19 cellular contexts compared by ENCODE assay signal in the genomic region with DNA sequence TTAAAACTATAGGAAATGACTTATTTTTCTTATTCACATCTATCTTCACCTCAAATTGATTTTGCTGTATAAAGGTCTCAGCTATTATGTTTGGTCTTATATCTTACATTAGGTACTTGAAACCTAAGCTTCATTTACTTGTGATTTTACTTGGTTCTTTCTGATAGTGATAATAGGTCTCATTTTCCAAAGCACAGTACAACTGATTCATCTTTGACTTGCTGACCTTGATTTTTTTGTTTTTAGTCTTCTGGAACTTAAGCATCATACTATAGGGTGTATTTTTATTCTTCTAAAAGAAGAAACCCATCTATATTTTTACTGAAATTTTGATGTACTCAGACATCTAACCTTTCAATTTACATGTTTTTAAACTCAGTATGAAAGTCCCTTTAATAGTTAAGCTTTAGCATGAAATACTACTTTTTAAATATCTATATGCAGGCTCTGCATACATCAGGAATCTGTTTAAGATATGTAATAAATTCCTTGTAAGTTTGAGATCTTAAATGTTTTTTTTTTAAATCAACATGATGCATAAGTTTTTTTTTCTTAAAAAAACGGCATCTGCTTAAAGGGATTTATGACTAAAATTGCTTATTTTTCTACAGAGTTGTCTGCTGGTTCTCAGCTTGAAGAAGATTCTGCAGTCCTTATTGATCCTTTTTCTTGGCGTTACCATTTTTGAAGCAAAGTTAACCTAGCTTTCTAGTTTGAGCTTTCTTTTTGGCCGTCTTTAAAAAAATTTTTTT. TPM values are rescaled to one million over a fixed set of nuclear protein-coding genes. Genes with fewer than 3 reads are reported as not detected.
DNase-seq lines count a peak whose midpoint lies in the region; ATAC-seq, FAIRE-seq and TF ChIP-seq lines count a peak whose summit lies in the region.
"Had no signal": no experiment of that assay in that cellular context is flagged by ENCODE, and none has a peak within 500 bp of the region (broad histone marks: within the 10 kb centered on the region; RNA-seq: fewer than 3 reads in every experiment).

No MANE protein-coding gene starts in this region.

- TF ChIP-seq CTCF in pancreas (IDR thresholded peaks at IDR 0.05) (no peak), osteocyte (IDR thresholded peaks at IDR 0.05) (no peak)

- peak; percentile 52 for FAIRE-seq in H54 (lab: Jason Lieb, UNC)
- FAIRE-seq in pancreas (lab: Jason Lieb, UNC): peak; percentile 51
- FAIRE-seq in HTR-8/SVneo (lab: Jason Lieb, UNC): no peak

- H3K4me1 ChIP-seq in pancreas: peaks cover 30 to 72% (median 53%) of the 10 kb centered on the region in 3 donors

- no peak overlapping the region for H3K4me3 ChIP-seq in pancreas
- H3K4me3 ChIP-seq: breast epithelium, ovary had no signal

- H3K9me3 ChIP-seq in pancreas: no peaks in the 10 kb centered on the region
- H3K9me3 ChIP-seq: breast epithelium, ovary had no signal

- H3K27ac ChIP-seq in pancreas: no peak overlapping the region
- H3K27ac ChIP-seq: breast epithelium, ovary, RWPE1 had no signal

- ATAC-seq in activated T-cell treated with anti-CD3 and anti-CD28 coated beads, Interleukin-2, amount 50 U/mL, for 72 hours (replicated peaks in 1 of 2): peak; percentile 55 to 65
- no peak for ATAC-seq in pancreas
- ATAC-seq: left colon; stimulated activated memory B cell treated with anti-CD40 and anti-IgM and Interleukin-4, amounts not matched to agents 10 μg/mL and 1 μg/mL and 100 μg/mL, for 72 hours had no signal

- H3K27ac Mint-ChIP-seq in activated T-cell treated with anti-CD3 and anti-CD28 coated beads, Interleukin-2, amount 50 U/mL, for 72 hours: peak overlapping the region; percentile 89
- H3K27ac Mint-ChIP-seq in activated T-helper 2 cell treated with anti-CD3 and anti-CD28 coated beads, Interferon-gamma antibody, Interleukin-2, Interleukin-4, amounts not matched to agents 10 μg/mL and 5 μg/mL and 100 μg/mL, durations not matched to agents 14 hours and 24 hours and 36 hours: peak overlapping the region; percentile 81
- no peak overlapping the region for H3K27ac Mint-ChIP-seq in osteocyte (ENCODE audit: unreplicated experiment)
- H3K27ac Mint-ChIP-seq: stimulated activated memory B cell treated with anti-CD40 and anti-IgM and Interleukin-4, amounts not matched to agents 10 μg/mL and 1 μg/mL and 100 μg/mL, for 72 hours had no signal

- H3K9me3 Mint-ChIP-seq in activated T-cell treated with anti-CD3 and anti-CD28 coated beads, Interleukin-2, amount 50 U/mL, for 72 hours: no peaks in the 10 kb centered on the region
- no peaks in the 10 kb centered on the region for H3K9me3 Mint-ChIP-seq in activated T-helper 2 cell treated with anti-CD3 and anti-CD28 coated beads, Interferon-gamma antibody, Interleukin-2, Interleukin-4, amounts not matched to agents 10 μg/mL and 5 μg/mL and 100 μg/mL, durations not matched to agents 14 hours and 24 hours and 36 hours
- no peaks in the 10 kb centered on the region for H3K9me3 Mint-ChIP-seq in osteocyte (ENCODE audit: unreplicated experiment)
- H3K9me3 Mint-ChIP-seq: stimulated activated memory B cell treated with anti-CD40 and anti-IgM and Interleukin-4, amounts not matched to agents 10 μg/mL and 1 μg/mL and 100 μg/mL, for 72 hours had no signal

- peaks cover 0 to 14% of the 10 kb centered on the region in 2 donors for H3K36me3 Mint-ChIP-seq in activated T-cell treated with anti-CD3 and anti-CD28 coated beads, Interleukin-2, amount 50 U/mL, for 72 hours (ENCODE audit: insufficient read depth in 2 of 2)
- H3K36me3 Mint-ChIP-seq in activated T-helper 2 cell treated with anti-CD3 and anti-CD28 coated beads, Interferon-gamma antibody, Interleukin-2, Interleukin-4, amounts not matched to agents 10 μg/mL and 5 μg/mL and 100 μg/mL, durations not matched to agents 14 hours and 24 hours and 36 hours (ENCODE audit: low read depth): peaks cover 30% of the 10 kb centered on the region
- peaks cover 3% of the 10 kb centered on the region for H3K36me3 Mint-ChIP-seq in osteocyte (ENCODE audit: unreplicated experiment)

- DNase-seq in activated T-cell treated with anti-CD3 and anti-CD28 coated beads, Interleukin-2, amount 50 U/mL, for 72 hours: no peak
- no peak for DNase-seq in activated T-cell treated with anti-CD3 and anti-CD28 coated beads, Interleukin-2, amount 50 U/mL, for 1 hour
- DNase-seq in H54 (ENCODE audit: insufficient read length, low spot score) (no peak), pancreas (no peak), osteocyte (ENCODE audit: extremely low spot score, unreplicated experiment) (no peak), HTR-8/SVneo (ENCODE audit: insufficient read length, low spot score) (no peak), GM03348 (ENCODE audit: low spot score) (no peak)
- DNase-seq in activated T-helper 2 cell treated with anti-CD3 and anti-CD28 coated beads, Interferon-gamma antibody, Interleukin-2, Interleukin-4, amounts not matched to agents 10 μg/mL and 5 μg/mL and 100 μg/mL, durations not matched to agents 14 hours and 24 hours and 36 hours (ENCODE audit: low spot score): no peak
- DNase-seq: activated gamma-delta T cell treated with Interleukin-2 at 50 U/mL for 16 hours; effector CD8-positive, alpha-beta T cell; hippocampal formation; left colon; NCI-H1092 treated with DMSO at 0.1 percent for 48 hours; NCI-H2171; NCI-H82; ovary had no signal

- no peaks in the 10 kb centered on the region for H3K27me3 Mint-ChIP-seq in activated T-cell treated with anti-CD3 and anti-CD28 coated beads, Interleukin-2, amount 50 U/mL, for 72 hours (ENCODE audit: low read depth)
- no peaks in the 10 kb centered on the region for H3K27me3 Mint-ChIP-seq in activated T-helper 2 cell treated with anti-CD3 and anti-CD28 coated beads, Interferon-gamma antibody, Interleukin-2, Interleukin-4, amounts not matched to agents 10 μg/mL and 5 μg/mL and 100 μg/mL, durations not matched to agents 14 hours and 24 hours and 36 hours (ENCODE audit: low read depth)
- H3K27me3 Mint-ChIP-seq in osteocyte (ENCODE audit: unreplicated experiment): no peaks in the 10 kb centered on the region
- H3K27me3 Mint-ChIP-seq: stimulated activated memory B cell treated with anti-CD40 and anti-IgM and Interleukin-4, amounts not matched to agents 10 μg/mL and 1 μg/mL and 100 μg/mL, for 72 hours had no signal

- intact Hi-C loops in activated T-helper 2 cell treated with anti-CD3 and anti-CD28 coated beads, Interferon-gamma antibody, Interleukin-2, Interleukin-4, amounts not matched to agents 10 μg/mL and 5 μg/mL and 100 μg/mL, durations not matched to agents 14 hours and 24 hours and 36 hours (cut with micrococcal nuclease): no loop called here
- intact Hi-C loops in pancreas (cut with DNase I): no loop called here

- H3K27me3 ChIP-seq in pancreas: no peaks in the 10 kb centered on the region
- H3K27me3 ChIP-seq: breast epithelium, ovary had no signal

- H3K4me1 Mint-ChIP-seq in activated T-cell treated with anti-CD3 and anti-CD28 coated beads, Interleukin-2, amount 50 U/mL, for 72 hours (ENCODE audit: low read depth): peaks cover 95% of the 10 kb centered on the region
- H3K4me1 Mint-ChIP-seq in activated T-helper 2 cell treated with anti-CD3 and anti-CD28 coated beads, Interferon-gamma antibody, Interleukin-2, Interleukin-4, amounts not matched to agents 10 μg/mL and 5 μg/mL and 100 μg/mL, durations not matched to agents 14 hours and 24 hours and 36 hours (ENCODE audit: low read depth): peaks cover 65% of the 10 kb centered on the region
- peaks cover 69% of the 10 kb centered on the region for H3K4me1 Mint-ChIP-seq in osteocyte (ENCODE audit: unreplicated experiment)

- peak overlapping the region; percentile 50 to 74 for H3K4me3 Mint-ChIP-seq in activated T-cell treated with anti-CD3 and anti-CD28 coated beads, Interleukin-2, amount 50 U/mL, for 72 hours
- no peak overlapping the region for H3K4me3 Mint-ChIP-seq in activated T-helper 2 cell treated with anti-CD3 and anti-CD28 coated beads, Interferon-gamma antibody, Interleukin-2, Interleukin-4, amounts not matched to agents 10 μg/mL and 5 μg/mL and 100 μg/mL, durations not matched to agents 14 hours and 24 hours and 36 hours (ENCODE audit: low read depth)
- no peak overlapping the region for H3K4me3 Mint-ChIP-seq in osteocyte (ENCODE audit: unreplicated experiment)
- H3K4me3 Mint-ChIP-seq: stimulated activated memory B cell treated with anti-CD40 and anti-IgM and Interleukin-4, amounts not matched to agents 10 μg/mL and 1 μg/mL and 100 μg/mL, for 72 hours had no signal

- WGBS in pancreas, 2 donors: 52 to 62% methylated on average over 3 of the region's 3 CpGs

- no peak for TF ChIP-seq POLR2A in H54 (IDR thresholded peaks at IDR 0.05; ENCODE audit: low read depth, low read length)

- no peaks in the 10 kb centered on the region for H3K36me3 ChIP-seq in pancreas
- H3K36me3 ChIP-seq: breast epithelium, ovary had no signal

RNA-seq across cellular contexts. Expression of gene MATR3, which starts 13.3 kb away (rescaled TPM):
- total RNA-seq in activated T-cell treated with anti-CD3 and anti-CD28 coated beads, Interleukin-2, amount 50 U/mL, for 72 hours: 100 to 1,000 TPM; 124 to 164 TPM
- total RNA-seq in activated T-helper 2 cell treated with anti-CD3 and anti-CD28 coated beads, Interferon-gamma antibody, Interleukin-2, Interleukin-4, amounts not matched to agents 10 μg/mL and 5 μg/mL and 100 μg/mL, durations not matched to agents 14 hours and 24 hours and 36 hours: 259 TPM in 2 replicates
- total RNA-seq in pancreas (100 to 1,000 TPM in 1 of 6 donors, 10 to 100 TPM in 5; 52.5 to 101 (median 77.6) TPM), osteocyte (216 and 218 TPM in 2 replicates)
- 100 to 1,000 TPM in 1 of 2 donors, 10 to 100 TPM in 1; 47.0 to 104 TPM for polyA plus RNA-seq in pancreas

RNA-seq across cellular contexts. Expression of gene PAIP2, which starts 34.9 kb away (rescaled TPM):
- 100 to 1,000 TPM; 141 to 144 TPM for total RNA-seq in activated T-cell treated with anti-CD3 and anti-CD28 coated beads, Interleukin-2, amount 50 U/mL, for 72 hours
- 98.2 and 107 TPM in 2 replicates for total RNA-seq in activated T-helper 2 cell treated with anti-CD3 and anti-CD28 coated beads, Interferon-gamma antibody, Interleukin-2, Interleukin-4, amounts not matched to agents 10 μg/mL and 5 μg/mL and 100 μg/mL, durations not matched to agents 14 hours and 24 hours and 36 hours
- 10 to 100 TPM; 18.2 to 33.7 (median 27.3) TPM for total RNA-seq in pancreas
- 10 to 100 TPM; 23.8 to 57.4 TPM for polyA plus RNA-seq in pancreas
- total RNA-seq in osteocyte: 66.7 and 71.8 TPM in 2 replicates

Comparison
In these comparisons a context has a peak if more than half of its experiments do, and no peak if none do; other contexts are left out.
1. ATAC-seq: peak in activated T-cell treated with anti-CD3 and anti-CD28 coated beads, Interleukin-2, amount 50 U/mL, for 72 hours (2 of 2); none in pancreas (0 of 4).
2. H3K4me3 Mint-ChIP-seq: peak in activated T-cell treated with anti-CD3 and anti-CD28 coated beads, Interleukin-2, amount 50 U/mL, for 72 hours (2 of 2); none in activated T-helper 2 cell treated with anti-CD3 and anti-CD28 coated beads, Interferon-gamma antibody, Interleukin-2, Interleukin-4, amounts not matched to agents 10 μg/mL and 5 μg/mL and 100 μg/mL, durations not matched to agents 14 hours and 24 hours and 36 hours (single experiment) and osteocyte (single experiment).